In genomic region chr11:118275184-118275583, GRCh38 we compare ENCODE assay signal across 1 cellular context.
TF ChIP-seq lines count a peak whose summit lies in the region.

No MANE protein-coding gene starts in this region.

TF ChIP-seq in K562, 482 proteins besides CTCF, POLR2A, EP300 and RAD21:
- TF ChIP-seq ZSCAN29 (IDR thresholded peaks at IDR 0.05) = no peak
- TF ChIP-seq DNMT1 (IDR thresholded peaks at IDR 0.05) = no peak
- 0 out of 2 replicates have a peak, but pooled peaks have one; percentile 25 for TF ChIP-seq ATF7 (IDR thresholded peaks at IDR 0.05)
- TF ChIP-seq, protein P1, sequence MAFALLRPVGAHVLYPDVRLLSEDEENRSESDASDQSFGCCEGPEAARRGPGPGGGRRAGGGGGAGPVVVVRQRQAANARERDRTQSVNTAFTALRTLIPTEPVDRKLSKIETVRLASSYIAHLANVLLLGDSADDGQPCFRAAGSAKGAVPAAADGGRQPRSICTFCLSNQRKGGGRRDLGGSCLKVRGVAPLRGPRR (CRISPR knock-in tag; IDR thresholded peaks at IDR 0.05) = no peak
- no peak for TF ChIP-seq GATAD2B (IDR thresholded peaks at IDR 0.05; ENCODE audit: borderline replicate concordance)
TF ChIP-seq in K562: peak in this region for 1.
